Comparison of ENCODE assay signal across 26 cellular contexts in the genomic region with DNA sequence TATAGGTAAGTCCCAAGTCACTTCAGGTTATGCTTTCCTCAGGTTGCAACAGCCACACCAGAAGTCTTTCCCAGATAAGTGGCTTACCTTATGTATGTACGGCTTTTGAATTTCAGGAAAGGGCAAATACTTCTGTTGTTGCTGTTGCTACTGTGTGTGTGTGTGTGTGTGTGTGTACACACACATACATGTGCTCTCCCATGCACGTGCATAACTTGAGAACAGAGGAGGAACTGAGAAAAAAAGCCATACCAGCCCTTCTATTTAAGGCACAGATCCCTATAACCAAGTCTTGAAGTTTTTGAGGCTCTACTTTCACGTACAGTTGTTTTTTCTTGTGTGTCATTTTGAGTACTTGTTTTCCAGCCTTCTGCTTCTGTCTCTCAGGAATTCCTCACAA.
"Had no signal": no experiment of that assay in that cellular context is flagged by ENCODE, and none has a peak within 500 bp of the region (broad histone marks: within the 10 kb centered on the region; RNA-seq: fewer than 3 reads in every experiment).

No MANE protein-coding gene starts in this region.

- H3K4me3 ChIP-seq: esophagus squamous epithelium, heart right ventricle, left lung, mucosa of descending colon, pancreas, right lobe of liver, thoracic aorta, tibial nerve, upper lobe of left lung had no signal

- H3K4me1 Mint-ChIP-seq: mesothelial cell of epicardium, neural crest cell had no signal

- DNase-seq: effector memory CD8-positive, alpha-beta T cell; erythroblast; esophagus squamous epithelium; foreskin melanocyte; glutamatergic neuron; heart right ventricle; hippocampal formation; left cardiac atrium; left lung; mesenchymal stem cell; mucosa of descending colon; naive B cell; pancreas; right lobe of liver; small intestine; stimulated activated CD4-positive, alpha-beta T cell treated with anti-CD3 and anti-CD28 coated beads, Interleukin-15, amount 100 ng/mL, for 24 hours; stimulated activated CD4-positive, alpha-beta T cell treated with anti-CD3 and anti-CD28 coated beads, Interleukin-2, amount 100 ng/mL, for 48 hours; stimulated activated naive B cell treated with anti-CD40 and anti-IgM and Interleukin-4, amounts not matched to agents 10 μg/mL and 1 μg/mL and 100 μg/mL, for 72 hours; upper lobe of left lung had no signal

- H3K27me3 ChIP-seq: esophagus squamous epithelium, heart right ventricle, left lung, neutrophil, pancreas, right lobe of liver, tibial nerve, upper lobe of left lung had no signal

- H3K4me1 ChIP-seq: esophagus squamous epithelium, heart right ventricle, left lung, pancreas, right lobe of liver, tibial nerve, upper lobe of left lung had no signal

- H3K27ac ChIP-seq: esophagus squamous epithelium, heart right ventricle, left lung, neutrophil, pancreas, right lobe of liver, thoracic aorta, tibial nerve, upper lobe of left lung had no signal

- H3K27me3 Mint-ChIP-seq: effector memory CD8-positive, alpha-beta T cell; naive B cell; natural killer cell treated with Interleukin-12 subunit alpha and Interleukin-12 subunit beta and Interleukin-15 and Interleukin-18, amount 100 ng/mL, for 72 hours; stimulated activated naive B cell treated with anti-CD40 and anti-IgM and Interleukin-4, amounts not matched to agents 10 μg/mL and 1 μg/mL and 100 μg/mL, for 72 hours; stimulated activated naive CD8-positive, alpha-beta T cell treated with anti-CD3 and anti-CD28 coated beads, Interleukin-15, Interleukin-2, amounts not matched to agents 100 ng/mL and 50 ng/mL, for 24 hours had no signal

- H3K9me3 ChIP-seq: pancreas, right lobe of liver had no signal

- H3K4me3 Mint-ChIP-seq: effector memory CD8-positive, alpha-beta T cell; mesothelial cell of epicardium; naive B cell; natural killer cell treated with Interleukin-12 subunit alpha and Interleukin-12 subunit beta and Interleukin-15 and Interleukin-18, amount 100 ng/mL, for 72 hours; neural crest cell; stimulated activated naive B cell treated with anti-CD40 and anti-IgM and Interleukin-4, amounts not matched to agents 10 μg/mL and 1 μg/mL and 100 μg/mL, for 72 hours; stimulated activated naive CD8-positive, alpha-beta T cell treated with anti-CD3 and anti-CD28 coated beads, Interleukin-15, Interleukin-2, amounts not matched to agents 100 ng/mL and 50 ng/mL, for 24 hours had no signal

- ATAC-seq: effector memory CD8-positive, alpha-beta T cell; heart right ventricle; left cardiac atrium; left lung; mucosa of descending colon; natural killer cell treated with Interleukin-12 subunit alpha and Interleukin-12 subunit beta and Interleukin-15 and Interleukin-18, amount 100 ng/mL, for 72 hours; pancreas; right lobe of liver had no signal

- H3K36me3 ChIP-seq: esophagus squamous epithelium, heart right ventricle, left lung, neutrophil, pancreas, right lobe of liver, thoracic aorta, tibial nerve, upper lobe of left lung had no signal

- H3K27ac Mint-ChIP-seq: effector memory CD8-positive, alpha-beta T cell; mesothelial cell of epicardium; natural killer cell treated with Interleukin-12 subunit alpha and Interleukin-12 subunit beta and Interleukin-15 and Interleukin-18, amount 100 ng/mL, for 72 hours; stimulated activated naive B cell treated with anti-CD40 and anti-IgM and Interleukin-4, amounts not matched to agents 10 μg/mL and 1 μg/mL and 100 μg/mL, for 72 hours; stimulated activated naive CD8-positive, alpha-beta T cell treated with anti-CD3 and anti-CD28 coated beads, Interleukin-15, Interleukin-2, amounts not matched to agents 100 ng/mL and 50 ng/mL, for 24 hours had no signal
